Comparison of ENCODE assay signal across 22 cellular contexts in the genomic region with DNA sequence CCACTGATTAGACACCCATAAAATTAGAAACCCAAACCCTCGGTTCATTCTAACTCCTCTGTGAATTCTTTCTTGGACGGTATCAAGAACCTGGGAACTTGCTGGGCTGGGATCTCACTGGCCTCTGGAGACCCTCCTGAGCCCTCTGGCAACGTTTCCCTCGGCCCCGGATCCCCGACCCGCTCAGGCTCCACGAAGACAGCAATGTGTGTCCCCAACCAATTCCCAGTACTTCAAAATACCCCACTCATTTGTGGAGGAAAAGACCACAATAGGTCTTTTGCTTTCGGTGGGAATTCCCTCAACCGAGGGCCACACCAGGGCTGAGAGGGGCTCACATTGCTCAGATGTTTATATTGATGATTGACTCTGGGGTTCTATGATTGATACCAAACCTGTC.
A peak's percentile ranks its signal among the peaks of the same experiment; 100 is the strongest.
DNase-seq lines count a peak whose midpoint lies in the region; ATAC-seq and TF ChIP-seq lines count a peak whose summit lies in the region.
"Had no signal": no experiment of that assay in that cellular context is flagged by ENCODE, and none has a peak within 500 bp of the region (broad histone marks: within the 10 kb centered on the region; RNA-seq: fewer than 3 reads in every experiment).

No MANE protein-coding gene starts in this region.

- no peaks in the 10 kb centered on the region for H3F3A ChIP-seq in MM.1S (ENCODE audit: insufficient read depth, low read length)

- no peak overlapping the region for H3K27ac Mint-ChIP-seq in Calu3 (ENCODE audit: unreplicated experiment)
- H3K27ac Mint-ChIP-seq in activated CD8-positive, alpha-beta T cell treated with anti-CD3 and anti-CD28 coated beads for 36 hours = no peak overlapping the region
- H3K27ac Mint-ChIP-seq: B cell; CD4-positive, CD25-positive, alpha-beta regulatory T cell had no signal

- no peak overlapping the region for H3K4me3 Mint-ChIP-seq in Calu3 (ENCODE audit: low read depth, unreplicated experiment)
- H3K4me3 Mint-ChIP-seq in activated CD8-positive, alpha-beta T cell treated with anti-CD3 and anti-CD28 coated beads for 36 hours = no peak overlapping the region
- H3K4me3 Mint-ChIP-seq: B cell; CD4-positive, CD25-positive, alpha-beta regulatory T cell had no signal

- intact Hi-C loops in sigmoid colon (cut with DNase I) = no loop called here
- intact Hi-C loops in Calu3 (cut with micrococcal nuclease; ENCODE audit: unreplicated experiment) = no loop called here
- intact Hi-C loops in activated CD8-positive, alpha-beta T cell treated with anti-CD3 and anti-CD28 coated beads for 36 hours (cut with micrococcal nuclease) = no loop called here

- H3K4me3 ChIP-seq in BLaER1 = no peak overlapping the region
- no peak overlapping the region for H3K4me3 ChIP-seq in MM.1S (ENCODE audit: low read length)
- no peak overlapping the region for H3K4me3 ChIP-seq in sigmoid colon
- H3K4me3 ChIP-seq: K562, PC-9, SJSA1 had no signal

- H3K4me1 Mint-ChIP-seq in Calu3 (ENCODE audit: low read depth, unreplicated experiment) = peaks cover 7% of the 10 kb centered on the region
- no peaks in the 10 kb centered on the region for H3K4me1 Mint-ChIP-seq in activated CD8-positive, alpha-beta T cell treated with anti-CD3 and anti-CD28 coated beads for 36 hours (ENCODE audit: low read depth)
- H3K4me1 Mint-ChIP-seq: B cell; CD4-positive, CD25-positive, alpha-beta regulatory T cell had no signal

- WGBS in sigmoid colon, 2 donors = 78 to 88% methylated on average over 10 of the region's 10 CpGs

- CTCF ChIA-PET in Calu3 (lab: Charles Lee) = interaction anchor here (1.0 to 1.8 kb wide), 9 partner anchors 9 to 302 kb away, joined by 3 to 7 read pairs (median 4); no protein-coding TSS in a partner anchor
- CTCF ChIA-PET in activated CD8-positive, alpha-beta T cell treated with anti-CD3 and anti-CD28 coated beads for 36 hours (lab: Charles Lee) = interaction anchor here (0.5 to 1.2 kb wide), 3 partner anchors 12 to 115 kb away, joined by 3 to 5 read pairs (median 3); no protein-coding TSS in a partner anchor

- no peak for TF ChIP-seq EP300 in sigmoid colon (IDR thresholded peaks at IDR 0.05)

- no peak overlapping the region for H3K27ac ChIP-seq in BLaER1
- H3K27ac ChIP-seq in MM.1S (ENCODE audit: low read length) = no peak overlapping the region
- no peak overlapping the region for H3K27ac ChIP-seq in sigmoid colon
- H3K27ac ChIP-seq: 22Rv1, PC-9, SJSA1 had no signal

- no peak for TF ChIP-seq CTCF in MM.1S (IDR thresholded peaks at IDR 0.05; ENCODE audit: low read length)
- no peak for TF ChIP-seq CTCF in sigmoid colon (IDR thresholded peaks at IDR 0.05)
- no peak for TF ChIP-seq CTCF in Calu3 (IDR thresholded peaks at IDR 0.05; ENCODE audit: unreplicated experiment)
- no peak for TF ChIP-seq CTCF in activated CD8-positive, alpha-beta T cell treated with anti-CD3 and anti-CD28 coated beads for 36 hours (IDR thresholded peaks at IDR 0.05)

- H3K79me2 ChIP-seq in MM.1S (ENCODE audit: low read length) = no peaks in the 10 kb centered on the region

- H3K4me2 ChIP-seq in BLaER1 (peak overlapping the region; percentile 74), MM.1S (ENCODE audit: low read depth, low read length) (no peak overlapping the region)
- H3K4me2 ChIP-seq: PC-9 had no signal

- H3K9ac ChIP-seq in BLaER1 (no peak overlapping the region), MM.1S (ENCODE audit: low read length) (no peak overlapping the region)

- POLR2A ChIA-PET in activated CD8-positive, alpha-beta T cell treated with anti-CD3 and anti-CD28 coated beads for 36 hours (lab: Charles Lee) = no interaction called here

- H4K20me1 ChIP-seq in BLaER1 (no peaks in the 10 kb centered on the region), MM.1S (ENCODE audit: insufficient read depth, low read length) (no peaks in the 10 kb centered on the region)

- H3K27me3 ChIP-seq in BLaER1 = no peaks in the 10 kb centered on the region
- no peaks in the 10 kb centered on the region for H3K27me3 ChIP-seq in MM.1S (replicated peaks; ENCODE audit: insufficient read depth, low read length)
- peaks cover 0 to 7% (median 0%) of the 10 kb centered on the region in 3 donors for H3K27me3 ChIP-seq in sigmoid colon
- H3K27me3 ChIP-seq: SJSA1 had no signal

- H3K36me3 ChIP-seq in BLaER1 (no peaks in the 10 kb centered on the region), MM.1S (replicated peaks; ENCODE audit: insufficient read depth, low read length) (no peaks in the 10 kb centered on the region), sigmoid colon (no peaks in the 10 kb centered on the region)
- H3K36me3 ChIP-seq: SJSA1 had no signal

- no TSS peak for BruUV-seq in Calu3 (replicated peaks; lab: Mats Ljungman, UMichigan)

- no peak for TF ChIP-seq POLR2A in sigmoid colon (IDR thresholded peaks at IDR 0.05)

- H3K4me1 ChIP-seq in BLaER1 = peaks cover 78% of the 10 kb centered on the region
- H3K4me1 ChIP-seq in MM.1S (ENCODE audit: low read length) = no peaks in the 10 kb centered on the region
- H3K4me1 ChIP-seq in sigmoid colon = no peaks in the 10 kb centered on the region
- H3K4me1 ChIP-seq: SJSA1 had no signal

- H3K9me3 Mint-ChIP-seq in Calu3 (ENCODE audit: low read depth, unreplicated experiment) = no peaks in the 10 kb centered on the region
- H3K9me3 Mint-ChIP-seq in activated CD8-positive, alpha-beta T cell treated with anti-CD3 and anti-CD28 coated beads for 36 hours = no peaks in the 10 kb centered on the region

- peaks cover 82% of the 10 kb centered on the region for H3K27me3 Mint-ChIP-seq in Calu3 (ENCODE audit: unreplicated experiment)
- H3K27me3 Mint-ChIP-seq in activated CD8-positive, alpha-beta T cell treated with anti-CD3 and anti-CD28 coated beads for 36 hours = peaks cover 1% of the 10 kb centered on the region

- H3K9me2 ChIP-seq in MM.1S (replicated peaks; ENCODE audit: insufficient read depth, low read length) = no peaks in the 10 kb centered on the region

- H3K9me3 ChIP-seq in BLaER1 (no peaks in the 10 kb centered on the region), MM.1S (replicated peaks; ENCODE audit: insufficient read depth, low read length) (no peaks in the 10 kb centered on the region), sigmoid colon (no peaks in the 10 kb centered on the region)
- H3K9me3 ChIP-seq: SJSA1 had no signal

- no peaks in the 10 kb centered on the region for H3K36me3 Mint-ChIP-seq in Calu3 (ENCODE audit: insufficient read depth, unreplicated experiment)
- H3K36me3 Mint-ChIP-seq in activated CD8-positive, alpha-beta T cell treated with anti-CD3 and anti-CD28 coated beads for 36 hours (ENCODE audit: low read depth) = no peaks in the 10 kb centered on the region
- H3K36me3 Mint-ChIP-seq: CD4-positive, CD25-positive, alpha-beta regulatory T cell had no signal

- 0 out of 2 replicates have a peak overlapping the region, but pooled peaks have one; percentile 50 for H2AFZ ChIP-seq in MM.1S (ENCODE audit: low read length)
- H2AFZ ChIP-seq: PC-9 had no signal

- ATAC-seq in activated CD8-positive, alpha-beta T cell treated with anti-CD3 and anti-CD28 coated beads for 36 hours = no peak
- ATAC-seq: Right ventricle myocardium inferior had no signal

- DNase-seq in MM.1S (no peak), mesenteric fat pad (ENCODE audit: low spot score) (peak; percentile 57), sigmoid colon (peak; percentile 20), NCI-H1105 (lab: John Stamatoyannopoulos, UW) (no peak), Calu3 (no peak), SW480 (ENCODE audit: low spot score) (no peak)
- DNase-seq in activated CD8-positive, alpha-beta T cell treated with anti-CD3 and anti-CD28 coated beads for 36 hours = no peak
- DNase-seq: NCI-H1105 treated with DMSO at 0.1 percent for 48 hours; NCI-H146; NCI-H1930; NCI-H446; NCI-H524 treated with DMSO at 0.1 percent for 48 hours; NCI-H774; NK-92 treated with Interleukin-12 subunit alpha and Interleukin-12 subunit beta, amount 100 ng/mL, for 24 hours had no signal

Comparison
In these comparisons a context has a peak if more than half of its experiments do, and no peak if none do; other contexts are left out.
1. DNase-seq: peak in mesenteric fat pad (single experiment) and sigmoid colon (single experiment); none in MM.1S (single experiment), NCI-H1105 (single experiment), Calu3 (single experiment), activated CD8-positive, alpha-beta T cell treated with anti-CD3 and anti-CD28 coated beads for 36 hours (single experiment) and SW480 (single experiment).